In genomic region chr6:17927705-17928104, GRCh38 we compare ENCODE assay signal across 1 cellular context.
TF ChIP-seq lines count a peak whose summit lies in the region.

No MANE protein-coding gene starts in this region.

TF ChIP-seq in GM23338, 12 proteins besides CTCF, POLR2A, EP300 and RAD21 (continued from another document):
- TF ChIP-seq ZNF462 (CRISPR knock-in tag; IDR thresholded peaks at IDR 0.05) (no peak), ZNF114 (CRISPR knock-in tag; IDR thresholded peaks at IDR 0.05) (no peak), ZNF331 (CRISPR knock-in tag; IDR thresholded peaks at IDR 0.05; ENCODE audit: low read depth) (no peak), CREB1 (CRISPR knock-in tag; IDR thresholded peaks at IDR 0.05; ENCODE audit: low read depth) (no peak), EZH2 (IDR thresholded peaks at IDR 0.05; ENCODE audit: low read depth, unreplicated experiment) (no peak)
